In genomic region chr19:11373885-11374448, GRCh38 we compare ENCODE assay signal across 10 cellular contexts. TPM values are rescaled to one million over a fixed set of nuclear protein-coding genes. Genes with fewer than 3 reads are reported as not detected.
DNase-seq lines count a peak whose midpoint lies in the region; ATAC-seq and TF ChIP-seq lines count a peak whose summit lies in the region.
"Had no signal": no experiment of that assay in that cellular context is flagged by ENCODE, and none has a peak within 500 bp of the region (broad histone marks: within the 10 kb centered on the region; RNA-seq: fewer than 3 reads in every experiment).

No MANE protein-coding gene starts in this region.

- H3K4me3 Mint-ChIP-seq in CD4-positive, alpha-beta memory T cell = no peak overlapping the region
- no peak overlapping the region for H3K4me3 Mint-ChIP-seq in neural progenitor cell
- no peak overlapping the region for H3K4me3 Mint-ChIP-seq in T-helper 17 cell

- H3K9me3 ChIP-seq in CD4-positive, alpha-beta memory T cell (ENCODE audit: control insufficient read depth in 1 of 2, low read length in 2 of 2) = no peaks in the 10 kb centered on the region
- H3K9me3 ChIP-seq in neural progenitor cell (ENCODE audit: low read depth) (no peaks in the 10 kb centered on the region), T-helper 17 cell (ENCODE audit: control insufficient read depth, low read length, poor library complexity, severe bottlenecking) (no peaks in the 10 kb centered on the region)
- H3K9me3 ChIP-seq: mucosa of descending colon had no signal

- H3F3A ChIP-seq in neural progenitor cell (ENCODE audit: low read depth) = peaks cover 19% of the 10 kb centered on the region

- H3K79me2 ChIP-seq in neural progenitor cell (ENCODE audit: low read depth) = no peaks in the 10 kb centered on the region

- H3K4me3 ChIP-seq in CD4-positive, alpha-beta memory T cell (ENCODE audit: low read length in 2 of 2) = peak overlapping the region; percentile 57 to 77
- peak overlapping the region; percentile 70 for H3K4me3 ChIP-seq in neural progenitor cell

- H3K27ac Mint-ChIP-seq in CD4-positive, alpha-beta memory T cell = no peak overlapping the region
- H3K27ac Mint-ChIP-seq in neural progenitor cell = no peak overlapping the region
- no peak overlapping the region for H3K27ac Mint-ChIP-seq in T-helper 17 cell
- H3K27ac Mint-ChIP-seq: activated T-helper 1 cell treated with anti-CD3 and anti-CD28 coated beads, Interleukin-12 subunit alpha, Interleukin-12 subunit beta, Interleukin-2, Interleukin-4 antibody, amounts not matched to agents 30 ng/mL and 10 ng/mL and 1 ng/mL, durations not matched to agents 14 hours and 24 hours and 36 hours had no signal

- H3K36me3 ChIP-seq in CD4-positive, alpha-beta memory T cell (ENCODE audit: insufficient read depth, low read length) = no peaks in the 10 kb centered on the region
- no peaks in the 10 kb centered on the region for H3K36me3 ChIP-seq in neural progenitor cell

- peak overlapping the region; percentile 67 for H3K4me2 ChIP-seq in neural progenitor cell

- CTCF ChIA-PET in CD4-positive, alpha-beta memory T cell (lab: Charles Lee; ENCODE audit: partially characterized antibody) = interaction anchor here (1.1 to 2.0 kb wide), 5 partner anchors 9 to 80 kb away, joined by 3 to 6 read pairs (median 6); partner anchors contain the start of genes CCDC159, EPOR and TMEM205

- peaks cover 17 to 25% of the 10 kb centered on the region in 2 donors for H3K36me3 Mint-ChIP-seq in CD4-positive, alpha-beta memory T cell
- H3K36me3 Mint-ChIP-seq in neural progenitor cell = peaks cover 5% of the 10 kb centered on the region
- H3K36me3 Mint-ChIP-seq in T-helper 17 cell (ENCODE audit: low read depth) = peaks cover 7% of the 10 kb centered on the region

- intact Hi-C loops in CD4-positive, alpha-beta memory T cell (cut with micrococcal nuclease) = loop anchor here (1.0 kb wide), 2 partner anchors 28 to 131 kb away; partner anchors contain the start of genes CCDC159, TMEM205 and ZNF653

- peak overlapping the region; percentile 27 for H2AFZ ChIP-seq in neural progenitor cell (replicated peaks)

- peaks cover 24% of the 10 kb centered on the region for H4K20me1 ChIP-seq in neural progenitor cell (ENCODE audit: low read depth)

- H3K27me3 Mint-ChIP-seq in CD4-positive, alpha-beta memory T cell = no peaks in the 10 kb centered on the region
- H3K27me3 Mint-ChIP-seq in neural progenitor cell (ENCODE audit: insufficient read depth, low read depth) (peaks cover 3% of the 10 kb centered on the region), T-helper 17 cell (no peaks in the 10 kb centered on the region)

- peak overlapping the region; percentile 84 for H3K27ac ChIP-seq in CD4-positive, alpha-beta memory T cell (ENCODE audit: low read depth, low read length)
- H3K27ac ChIP-seq in cingulate gyrus (ENCODE audit: low read depth, low read length) (peak overlapping the region; percentile 94), neural progenitor cell (no peak overlapping the region)

- H3K27me3 ChIP-seq in CD4-positive, alpha-beta memory T cell (ENCODE audit: insufficient read depth, low read length) = no peaks in the 10 kb centered on the region
- no peaks in the 10 kb centered on the region for H3K27me3 ChIP-seq in neural progenitor cell

- POLR2A ChIA-PET in CD4-positive, alpha-beta memory T cell (lab: Charles Lee; ENCODE audit: partially characterized antibody) = interaction anchor here (0.6 to 3.3 kb wide), 21 partner anchors 10 to 413 kb away, joined by 3 to 54 read pairs (median 5); partner anchors contain the start of genes CCDC159, ECSIT, ELOF1 and EPOR

- peaks cover 0 to 2% (median 0%) of the 10 kb centered on the region in 8 donors for H3K9me3 Mint-ChIP-seq in CD4-positive, alpha-beta memory T cell
- H3K9me3 Mint-ChIP-seq in neural progenitor cell = no peaks in the 10 kb centered on the region
- H3K9me3 Mint-ChIP-seq: activated T-helper 1 cell treated with anti-CD3 and anti-CD28 coated beads, Interleukin-12 subunit alpha, Interleukin-12 subunit beta, Interleukin-2, Interleukin-4 antibody, amounts not matched to agents 30 ng/mL and 10 ng/mL and 1 ng/mL, durations not matched to agents 14 hours and 24 hours and 36 hours had no signal

- TF ChIP-seq CTCF in neural progenitor cell (IDR thresholded peaks at IDR 0.05) = no peak

- H3K9ac ChIP-seq in neural progenitor cell = no peak overlapping the region

- peaks cover 32% of the 10 kb centered on the region for H3K4me1 ChIP-seq in CD4-positive, alpha-beta memory T cell (ENCODE audit: insufficient read depth, low read length)
- H3K4me1 ChIP-seq in neural progenitor cell = peaks cover 6% of the 10 kb centered on the region

- peaks cover 6 to 17% (median 11%) of the 10 kb centered on the region in 4 donors for H3K4me1 Mint-ChIP-seq in CD4-positive, alpha-beta memory T cell
- peaks cover 19% of the 10 kb centered on the region for H3K4me1 Mint-ChIP-seq in neural progenitor cell
- peaks cover 22% of the 10 kb centered on the region for H3K4me1 Mint-ChIP-seq in T-helper 17 cell

- no peak for ATAC-seq in T-helper 17 cell

- DNase-seq in CD4-positive, alpha-beta memory T cell = no peak
- DNase-seq in MV-4-11 (lab: John Stamatoyannopoulos, UW) = peak; percentile 81
- DNase-seq in neural progenitor cell (ENCODE audit: low spot score) = no peak
- no peak for DNase-seq in NCI-H345 treated with DMSO at 0.1 percent for 48 hours (lab: John Stamatoyannopoulos, UW; ENCODE audit: unreplicated experiment)
- DNase-seq in ureter (ENCODE audit: low spot score) = no peak
- no peak for DNase-seq in T-helper 17 cell
- DNase-seq in NCI-H2227 treated with DMSO at 0.1 percent for 48 hours (lab: John Stamatoyannopoulos, UW) = no peak

RNA-seq across cellular contexts. Expression of gene SWSAP1, which starts 0.5 kb away (rescaled TPM):
- total RNA-seq in CD4-positive, alpha-beta memory T cell = 1 to 10 TPM; 4.0 to 4.8 TPM
- polyA plus RNA-seq in CD4-positive, alpha-beta memory T cell = 1 to 10 TPM; 6.4 to 6.5 TPM
- total RNA-seq in neural progenitor cell (ENCODE audit: low replicate concordance) = 1.0 and 1.5 TPM in 2 replicates
- 4.3 TPM for total RNA-seq in ureter
- 1 to 10 TPM; 2.6 to 2.9 TPM for total RNA-seq in T-helper 17 cell

RNA-seq across cellular contexts. Expression of gene EPOR, which starts 10.1 kb away (rescaled TPM):
- total RNA-seq in CD4-positive, alpha-beta memory T cell = 1 to 10 TPM; 8.4 to 8.8 TPM
- polyA plus RNA-seq in CD4-positive, alpha-beta memory T cell = 10 to 100 TPM in 1 of 2 donors, 1 to 10 TPM in 1; 6.3 to 12.1 TPM
- total RNA-seq in neural progenitor cell (ENCODE audit: low replicate concordance) = 6.5 and 7.3 TPM in 2 replicates
- 6.7 TPM for total RNA-seq in ureter
- 1 to 10 TPM; 7.3 to 9.9 TPM for total RNA-seq in T-helper 17 cell

RNA-seq across cellular contexts. Expression of gene PLPPR2, which starts 18.7 kb away (rescaled TPM):
- total RNA-seq in CD4-positive, alpha-beta memory T cell = 10 to 100 TPM; 10.9 to 12.2 TPM
- 1 to 10 TPM in 1 of 2 donors, under 1 TPM in 1; 0.16 to 1.1 TPM for polyA plus RNA-seq in CD4-positive, alpha-beta memory T cell
- 0.80 and 3.1 TPM in 2 replicates for total RNA-seq in neural progenitor cell (ENCODE audit: low replicate concordance)
- 25.5 TPM for total RNA-seq in ureter
- 1 to 10 TPM; 7.1 to 7.5 TPM for total RNA-seq in T-helper 17 cell

RNA-seq across cellular contexts. Expression of gene CCDC159, which starts 27.6 kb away (rescaled TPM):
- total RNA-seq in CD4-positive, alpha-beta memory T cell = 10 to 100 TPM; 90.7 to 91.8 TPM
- 10 to 100 TPM in 1 of 2 donors, 1 to 10 TPM in 1; 9.2 to 16.8 TPM for polyA plus RNA-seq in CD4-positive, alpha-beta memory T cell
- total RNA-seq in neural progenitor cell (ENCODE audit: low replicate concordance) (1.8 and 4.4 TPM in 2 replicates), ureter (44.4 TPM), T-helper 17 cell (10 to 100 TPM; 55.8 to 64.1 TPM)

RNA-seq across cellular contexts. Expression of gene TMEM205, which starts 27.9 kb away (rescaled TPM):
- 10 to 100 TPM; 26.1 to 28.5 TPM for total RNA-seq in CD4-positive, alpha-beta memory T cell
- 10 to 100 TPM; 56.1 to 86.3 TPM for polyA plus RNA-seq in CD4-positive, alpha-beta memory T cell
- total RNA-seq in neural progenitor cell (ENCODE audit: low replicate concordance) (57.0 and 77.1 TPM in 2 replicates), ureter (185 TPM), T-helper 17 cell (10 to 100 TPM; 15.3 to 21.9 TPM)
